8 cellular contexts compared by ENCODE assay signal in genomic region chr11:47177229-47177845, GRCh38. TPM values are rescaled to one million over a fixed set of nuclear protein-coding genes. Genes with fewer than 3 reads are reported as not detected.
DNase-seq lines count a peak whose midpoint lies in the region; ATAC-seq, FAIRE-seq and TF ChIP-seq lines count a peak whose summit lies in the region.

No MANE protein-coding gene starts in this region.

- H3K27me3 Mint-ChIP-seq in activated naive CD4-positive, alpha-beta T cell treated with anti-CD3 and anti-CD28 coated beads, Interleukin-2, amount 10 ng/mL, durations not matched to agents 7 days and 5 days, result no peaks in the 10 kb centered on the region

- intact Hi-C loops in IMR-90 (cut with micrococcal nuclease) (loop anchor here (1.0 to 2.0 kb wide), 4 partner anchors 57 to 178 kb away; no protein-coding TSS in a partner anchor), transverse colon (cut with DNase I; ENCODE audit: low total_unique reads) (loop anchor here (5.0 to 10.0 kb wide), 2 partner anchors 57 to 180 kb away; no protein-coding TSS in a partner anchor)

- peak overlapping the region; percentile 65 for H4K5ac ChIP-seq in IMR-90 (ENCODE audit: low read depth, low read length)

- no peaks in the 10 kb centered on the region for H3K9me3 Mint-ChIP-seq in activated naive CD4-positive, alpha-beta T cell treated with anti-CD3 and anti-CD28 coated beads, Interleukin-2, amount 10 ng/mL, durations not matched to agents 7 days and 5 days

- H3K4me1 ChIP-seq in IMR-90 (ENCODE audit: control insufficient read depth, insufficient read depth, low read length) (peaks cover 9% of the 10 kb centered on the region), transverse colon (peaks cover 15 to 36% (median 22%) of the 10 kb centered on the region in 4 donors)

- TF ChIP-seq EP300 in transverse colon (IDR thresholded peaks at IDR 0.05; ENCODE audit: low read depth), result no peak

- no peak overlapping the region for H2BK15ac ChIP-seq in IMR-90 (ENCODE audit: low read depth, low read length)

- peak overlapping the region; percentile 96 for H3K4me3 Mint-ChIP-seq in activated naive CD4-positive, alpha-beta T cell treated with anti-CD3 and anti-CD28 coated beads, Interleukin-2, amount 10 ng/mL, durations not matched to agents 7 days and 5 days

- H2AK9ac ChIP-seq in IMR-90 (replicated peaks; ENCODE audit: low read depth, low read length, poor library complexity), result peak overlapping the region; percentile 94

- peaks cover 11 to 49% of the 10 kb centered on the region in 2 experiments for H3K79me1 ChIP-seq in IMR-90 (ENCODE audit: low read depth in 1 of 2, low read length in 2 of 2)

- peak overlapping the region; percentile 54 for H3K4ac ChIP-seq in IMR-90 (ENCODE audit: low read depth, low read length)

- 0 out of 2 replicates have a peak overlapping the region, but pooled peaks have one; percentile 8 for H2BK120ac ChIP-seq in IMR-90 (ENCODE audit: low read depth, low read length)

- peak overlapping the region; percentile 34 to 84; a peak in 3 of 4 replicates for H4K8ac ChIP-seq in IMR-90 (ENCODE audit: low read depth in 2 of 2, low read length in 2 of 2)

- H3K23ac ChIP-seq in IMR-90 (ENCODE audit: low read depth, low read length), result no peak overlapping the region; the same call in 1 of the 2 replicates

- H4K91ac ChIP-seq in IMR-90 (ENCODE audit: insufficient read depth, low read depth, low read length), result peak overlapping the region; percentile 47; the same call in 1 of the 2 replicates

- CTCF ChIA-PET in IMR-90 (lab: Yijun Ruan, JAX), result interaction anchor here (0.5 to 1.5 kb wide), 5 partner anchors 11 to 96 kb away, joined by 3 to 6 read pairs (median 4); no protein-coding TSS in a partner anchor
- CTCF ChIA-PET in activated naive CD4-positive, alpha-beta T cell treated with anti-CD3 and anti-CD28 coated beads, Interleukin-2, amount 10 ng/mL, durations not matched to agents 7 days and 5 days (lab: Charles Lee), result interaction anchor here (0.7 to 3.4 kb wide), 16 partner anchors 10 to 387 kb away, joined by 3 to 32 read pairs (median 4); partner anchors contain the start of genes ACP2 and DDB2

- TF ChIP-seq POLR2A in IMR-90 (IDR thresholded peaks at IDR 0.05; ENCODE audit: low read depth, low read length), result no peak
- peak; percentile 12 for TF ChIP-seq POLR2A in transverse colon (IDR thresholded peaks at IDR 0.05)

- H3K9ac ChIP-seq in IMR-90 (ENCODE audit: low read depth, low read length), result peak overlapping the region; percentile 64

- H2AFZ ChIP-seq in IMR-90 (replicated peaks; ENCODE audit: low read length, poor library complexity), result peak overlapping the region; percentile 96

- POLR2A ChIA-PET in IMR-90 (lab: Charles Lee; ENCODE audit: unreplicated experiment), result no interaction called here

- H3K36me3 Mint-ChIP-seq in activated naive CD4-positive, alpha-beta T cell treated with anti-CD3 and anti-CD28 coated beads, Interleukin-2, amount 10 ng/mL, durations not matched to agents 7 days and 5 days, result peaks cover 17% of the 10 kb centered on the region

- peak overlapping the region; percentile 16 for H3K18ac ChIP-seq in IMR-90 (ENCODE audit: low read depth, low read length)

- H2BK5ac ChIP-seq in IMR-90 (ENCODE audit: low read depth, low read length, poor library complexity, severe bottlenecking), result peak overlapping the region; percentile 75

- H3K36me3 ChIP-seq in IMR-90 (ENCODE audit: control insufficient read depth, insufficient read depth, low read length), result peaks cover 44% of the 10 kb centered on the region
- H3K36me3 ChIP-seq in transverse colon, result peaks cover 0 to 20% (median 0%) of the 10 kb centered on the region in 4 donors

- in situ Hi-C loops in IMR-90 (cut with MboI; ENCODE audit: low sequenced_read_pairs) (loop anchor here (5.0 kb wide), 1 partner anchor 85 kb away; no protein-coding TSS in a partner anchor), transverse colon (cut with MboI; ENCODE audit: low pct_ligation_motif_present in 1 of 4, low pct_unique_long_range_greater_than_20kb in 1 of 4, low sequenced_read_pairs in 3 of 4) (loop anchor here in 3 of 4 donors (5.0 to 25.0 kb wide), 3 partner anchors 80 to 185 kb away; partner anchors contain the start of genes MYBPC3 (in 1 of the 3) and NR1H3 (in 1 of the 3))

- H4K20me1 ChIP-seq in IMR-90 (ENCODE audit: insufficient read depth, low read length), result peaks cover 10% of the 10 kb centered on the region; the same call in 1 of the 2 replicates

- DNase-seq in DMS79 treated with DMSO at 0.1 percent for 48 hours (lab: John Stamatoyannopoulos, UW) (peak; percentile 63), IMR-90 (peak; percentile 74), RCC 7860 (ENCODE audit: low spot score) (peak; percentile 57), germinal center (ENCODE audit: low spot score) (peak; percentile 86), omental fat pad (ENCODE audit: low spot score) (no peak), transverse colon (peak; percentile 73)
- DNase-seq in activated naive CD4-positive, alpha-beta T cell treated with anti-CD3 and anti-CD28 coated beads, Interleukin-2, amount 10 ng/mL, durations not matched to agents 7 days and 5 days, result peak; percentile 82

- 0 out of 2 replicates have a peak, but pooled peaks cover 3% of the 10 kb centered on the region for H3K9me1 ChIP-seq in IMR-90 (ENCODE audit: insufficient read depth, low read length)

- no peak overlapping the region; the same call in 1 of the 2 replicates for H2BK20ac ChIP-seq in IMR-90 (ENCODE audit: low read depth, low read length)

- peak overlapping the region; percentile 88 for H3K4me2 ChIP-seq in IMR-90 (ENCODE audit: low read depth, low read length)

- BruUV-seq in IMR-90 (replicated peaks; lab: Mats Ljungman, UMichigan), result no TSS peak

- WGBS in IMR-90 (ENCODE audit: extremely low coverage in 2 of 2, insufficient read length in 1 of 2), 2 experiments, result 75% methylated on average over 2 of the region's 21 CpGs; no CpG with 5 or more reads in 1 of the 2 experiments
- 2% methylated on average over 12 of the region's 21 CpGs; no CpG with 5 or more reads in 1 of the 2 donors for WGBS in transverse colon (ENCODE audit: low coverage in 1 of 2), 2 donors

- H3K14ac ChIP-seq in IMR-90 (replicated peaks; ENCODE audit: low read depth, low read length), result peak overlapping the region; percentile 67; the same call in 1 of the 2 replicates

- peak; percentile 68 for TF ChIP-seq CTCF in IMR-90 (conservative IDR thresholded peaks at IDR 0.05; ENCODE audit: low read depth, low read length)
- TF ChIP-seq CTCF in omental fat pad (IDR thresholded peaks at IDR 0.05), result peak in 2 of 3 donors; percentile 31 to 39
- TF ChIP-seq CTCF in transverse colon (IDR thresholded peaks at IDR 0.05), result peak; percentile 65 to 94 (median 70)

- H3K56ac ChIP-seq in IMR-90 (ENCODE audit: extremely low read depth, insufficient read depth, low read length), result peak overlapping the region; percentile 45; the same call in 1 of the 2 replicates

- peak; percentile 68 for TF ChIP-seq RAD21 in IMR-90 (IDR thresholded peaks at IDR 0.05; ENCODE audit: low read length)

- ATAC-seq in GM21528 (IDR thresholded peaks at IDR 0.05; ENCODE audit: low FRiP score, unreplicated experiment) (peak; percentile 51), IMR-90 (ENCODE audit: low read depth) (peak; percentile 64), omental fat pad (ENCODE audit: low FRiP score) (peak; percentile 73)

- H3K9me3 ChIP-seq in IMR-90 (ENCODE audit: control insufficient read depth, insufficient read depth, low read length) (no peaks in the 10 kb centered on the region), transverse colon (no peaks in the 10 kb centered on the region)

- dilution Hi-C loops in IMR-90 (cut with HindIII; ENCODE audit: low sequenced_read_pairs, unreplicated experiment), result no loop called here

- peak overlapping the region; percentile 100 for H3K27ac Mint-ChIP-seq in activated naive CD4-positive, alpha-beta T cell treated with anti-CD3 and anti-CD28 coated beads, Interleukin-2, amount 10 ng/mL, durations not matched to agents 7 days and 5 days

- H3K4me3 ChIP-seq in IMR-90 (ENCODE audit: insufficient read depth, low read depth, low read length), result peak overlapping the region; percentile 53
- H3K4me3 ChIP-seq in transverse colon, result peak overlapping the region; percentile 67 to 96 (median 87)

- no peaks in the 10 kb centered on the region for H3K27me3 ChIP-seq in IMR-90 (ENCODE audit: control insufficient read depth, insufficient read depth, low read length)
- no peaks in the 10 kb centered on the region for H3K27me3 ChIP-seq in transverse colon

- no peak for FAIRE-seq in RCC 7860 (lab: Jason Lieb, UNC)

- peaks cover 47% of the 10 kb centered on the region for H3K4me1 Mint-ChIP-seq in activated naive CD4-positive, alpha-beta T cell treated with anti-CD3 and anti-CD28 coated beads, Interleukin-2, amount 10 ng/mL, durations not matched to agents 7 days and 5 days

- H2AK5ac ChIP-seq in IMR-90 (ENCODE audit: low read depth, low read length), result peak overlapping the region; percentile 78; the same call in 1 of the 2 replicates

- peak overlapping the region; percentile 73 for H3K27ac ChIP-seq in IMR-90 (ENCODE audit: insufficient read depth, low read length)
- H3K27ac ChIP-seq in transverse colon, result peak overlapping the region; percentile 91 to 99 (median 95)

TF ChIP-seq in IMR-90, 13 proteins besides CTCF, POLR2A, EP300 and RAD21 (continues in another document):
- TF ChIP-seq RCOR1 (IDR thresholded peaks at IDR 0.05; ENCODE audit: insufficient replicate concordance, low read length) (no peak), MAZ (IDR thresholded peaks at IDR 0.05; ENCODE audit: borderline replicate concordance, low read depth, low read length) (no peak), CHD1 (IDR thresholded peaks at IDR 0.05; ENCODE audit: low read depth, low read length) (no peak), MAFK (IDR thresholded peaks at IDR 0.05; ENCODE audit: low read depth, low read length) (no peak), RFX5 (IDR thresholded peaks at IDR 0.05; ENCODE audit: low read depth, low read length) (no peak)

RNA-seq across cellular contexts. Expression of gene ARFGAP2, which starts 0.7 kb away (rescaled TPM):
- 87.8 and 114 TPM in 2 replicates for total RNA-seq in IMR-90 (2012; rRNA removed)
- 35.1 and 54.7 TPM in 2 replicates for polyA plus RNA-seq in IMR-90 (2012; rRNA removed)
- polyA plus RNA-seq in IMR-90 (2012; cell fraction: cytosol; rRNA removed), result 39.1 and 42.9 TPM in 2 replicates
- polyA plus RNA-seq in IMR-90 (2012; cell fraction: nucleus; rRNA removed; ENCODE audit: low replicate concordance), result 145 and 146 TPM in 2 replicates
- 100 to 1,000 TPM in 3 of 4 donors, 10 to 100 TPM in 1; 82.3 to 179 (median 108) TPM for total RNA-seq in omental fat pad
- total RNA-seq in transverse colon, result 100 to 1,000 TPM; 123 to 213 (median 132) TPM

RNA-seq across cellular contexts. Expression of gene PACSIN3, which starts 8.9 kb away (rescaled TPM):
- 18.9 and 19.2 TPM in 2 replicates for total RNA-seq in IMR-90 (2012; rRNA removed)
- polyA plus RNA-seq in IMR-90 (2012; rRNA removed), result 21.1 and 24.5 TPM in 2 replicates
- polyA plus RNA-seq in IMR-90 (2012; cell fraction: cytosol; rRNA removed), result 30.8 and 31.9 TPM in 2 replicates
- 22.7 and 43.7 TPM in 2 replicates for polyA plus RNA-seq in IMR-90 (2012; cell fraction: nucleus; rRNA removed; ENCODE audit: low replicate concordance)
- 10 to 100 TPM; 11.2 to 47.4 (median 16.8) TPM for total RNA-seq in omental fat pad
- total RNA-seq in transverse colon, result 10 to 100 TPM in 2 of 4 donors, 1 to 10 TPM in 2; 1.2 to 13.9 (median 9.8) TPM

RNA-seq across cellular contexts. Expression of gene DDB2, which starts 37.4 kb away (rescaled TPM):
- total RNA-seq in IMR-90 (2012; rRNA removed) (25.6 and 27.8 TPM in 2 replicates), omental fat pad (10 to 100 TPM; 12.1 to 27.6 (median 14.2) TPM), transverse colon (10 to 100 TPM in 3 of 4 donors, 1 to 10 TPM in 1; 8.6 to 45.4 (median 28.6) TPM)
- 33.5 and 33.6 TPM in 2 replicates for polyA plus RNA-seq in IMR-90 (2012; rRNA removed)
- 24.1 and 24.5 TPM in 2 replicates for polyA plus RNA-seq in IMR-90 (2012; cell fraction: cytosol; rRNA removed)
- polyA plus RNA-seq in IMR-90 (2012; cell fraction: nucleus; rRNA removed; ENCODE audit: low replicate concordance), result 77.2 and 160 TPM in 2 replicates
